ENCODE assay signal across 10 cellular contexts in the genomic region with DNA sequence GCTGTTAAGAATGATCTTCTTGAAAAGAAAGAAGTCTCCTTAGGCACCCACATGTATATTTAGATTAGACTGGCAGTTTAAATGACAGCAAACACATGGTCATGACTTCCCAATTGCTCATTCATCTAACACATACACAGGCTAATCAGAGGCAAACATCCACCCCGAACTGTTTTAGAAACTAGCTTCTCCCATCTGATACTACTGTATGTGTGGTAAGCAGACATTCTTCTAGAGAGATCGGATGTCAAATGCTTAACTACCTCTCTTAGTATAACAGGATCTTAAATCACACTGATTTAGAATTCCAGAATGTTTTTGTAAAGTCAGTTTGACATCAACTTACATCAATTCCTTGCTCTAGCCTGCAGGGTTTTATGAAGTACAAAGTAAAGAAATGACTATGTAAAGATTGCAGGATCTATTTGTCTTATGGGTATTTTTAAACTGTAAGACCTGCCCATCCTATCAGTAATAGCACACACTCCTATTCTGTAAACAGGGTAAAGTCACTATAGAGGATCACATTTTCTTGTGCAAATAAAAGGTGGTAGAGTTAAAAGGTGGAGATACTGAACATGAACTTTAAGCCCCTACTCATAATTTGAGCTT.
A peak's percentile ranks its signal among the peaks of the same experiment; 100 is the strongest.
DNase-seq lines count a peak whose midpoint lies in the region; ATAC-seq, FAIRE-seq and TF ChIP-seq lines count a peak whose summit lies in the region.
"Had no signal": no experiment of that assay in that cellular context is flagged by ENCODE, and none has a peak within 500 bp of the region (broad histone marks: within the 10 kb centered on the region; RNA-seq: fewer than 3 reads in every experiment).

No MANE protein-coding gene starts in this region.

- no peak overlapping the region for H3K4me3 Mint-ChIP-seq in activated naive CD8-positive, alpha-beta T cell
- no peak overlapping the region for H3K4me3 Mint-ChIP-seq in activated naive CD8-positive, alpha-beta T cell treated with anti-CD3 and anti-CD28 coated beads for 36 hours
- no peak overlapping the region for H3K4me3 Mint-ChIP-seq in astrocyte (ENCODE audit: unreplicated experiment)
- H3K4me3 Mint-ChIP-seq: T-helper 17 cell had no signal

- H3K27me3 Mint-ChIP-seq in activated naive CD8-positive, alpha-beta T cell = no peaks in the 10 kb centered on the region
- H3K27me3 Mint-ChIP-seq in activated naive CD8-positive, alpha-beta T cell treated with anti-CD3 and anti-CD28 coated beads for 36 hours = no peaks in the 10 kb centered on the region
- H3K27me3 Mint-ChIP-seq in astrocyte (ENCODE audit: low read depth, unreplicated experiment) = no peaks in the 10 kb centered on the region
- H3K27me3 Mint-ChIP-seq: T-helper 17 cell had no signal

- ATAC-seq in HG03103 (IDR thresholded peaks at IDR 0.05; ENCODE audit: low read depth, unreplicated experiment) (peak; percentile 57), upper lobe of right lung (no peak)
- ATAC-seq: T-helper 17 cell had no signal

- H3K9ac ChIP-seq in astrocyte (ENCODE audit: low read length) = no peak overlapping the region

- TF ChIP-seq CTCF in astrocyte (IDR thresholded peaks at IDR 0.05; ENCODE audit: insufficient read depth, low read depth, low read length) = no peak
- TF ChIP-seq CTCF in ascending aorta (IDR thresholded peaks at IDR 0.05) = no peak
- no peak for TF ChIP-seq CTCF in upper lobe of right lung (IDR thresholded peaks at IDR 0.05)

- no peak for DNase-seq in activated naive CD8-positive, alpha-beta T cell treated with anti-CD3 and anti-CD28 coated beads for 36 hours
- peak; percentile 51 for DNase-seq in astrocyte (ENCODE audit: low read depth)
- peak; percentile 16 for DNase-seq in stromal cell of bone marrow (ENCODE audit: low read depth)
- DNase-seq in ascending aorta (ENCODE audit: low spot score in 2 of 2) = no peak
- DNase-seq in NCI-H2227 (lab: John Stamatoyannopoulos, UW; ENCODE audit: unreplicated experiment) = no peak
- no peak for DNase-seq in upper lobe of right lung
- DNase-seq: T-helper 17 cell had no signal

- H3K27ac Mint-ChIP-seq in activated naive CD8-positive, alpha-beta T cell = peak overlapping the region; percentile 42
- H3K27ac Mint-ChIP-seq in activated naive CD8-positive, alpha-beta T cell treated with anti-CD3 and anti-CD28 coated beads for 36 hours = no peak overlapping the region
- H3K27ac Mint-ChIP-seq in astrocyte (ENCODE audit: unreplicated experiment) = no peak overlapping the region
- H3K27ac Mint-ChIP-seq: T-helper 17 cell had no signal

- H3K79me2 ChIP-seq in astrocyte (ENCODE audit: insufficient read depth, low read length) = no peaks in the 10 kb centered on the region

- no peak for FAIRE-seq in astrocyte (lab: Jason Lieb, UNC)

- H2AFZ ChIP-seq in astrocyte (ENCODE audit: low read depth, low read length) = no peak overlapping the region

- H3K9me3 Mint-ChIP-seq in activated naive CD8-positive, alpha-beta T cell (ENCODE audit: low read depth) = no peaks in the 10 kb centered on the region
- no peaks in the 10 kb centered on the region for H3K9me3 Mint-ChIP-seq in activated naive CD8-positive, alpha-beta T cell treated with anti-CD3 and anti-CD28 coated beads for 36 hours
- H3K9me3 Mint-ChIP-seq in astrocyte (ENCODE audit: unreplicated experiment) = no peaks in the 10 kb centered on the region

- no peak overlapping the region for H3K4me3 ChIP-seq in astrocyte (ENCODE audit: insufficient read depth, low read depth, low read length)
- H3K4me3 ChIP-seq in ascending aorta = no peak overlapping the region
- H3K4me3 ChIP-seq in upper lobe of right lung = no peak overlapping the region
- H3K4me3 ChIP-seq: thoracic aorta had no signal

- H3K27ac ChIP-seq in astrocyte (ENCODE audit: low read depth, low read length) = no peak overlapping the region
- H3K27ac ChIP-seq in ascending aorta = no peak overlapping the region
- H3K27ac ChIP-seq in upper lobe of right lung = no peak overlapping the region
- H3K27ac ChIP-seq: thoracic aorta had no signal

- peaks cover 54% of the 10 kb centered on the region for H3K4me1 Mint-ChIP-seq in activated naive CD8-positive, alpha-beta T cell (ENCODE audit: low read depth)
- H3K4me1 Mint-ChIP-seq in activated naive CD8-positive, alpha-beta T cell treated with anti-CD3 and anti-CD28 coated beads for 36 hours = peaks cover 35% of the 10 kb centered on the region
- peaks cover 7% of the 10 kb centered on the region for H3K4me1 Mint-ChIP-seq in astrocyte (ENCODE audit: low read depth, unreplicated experiment)

- no peaks in the 10 kb centered on the region for H3K4me1 ChIP-seq in astrocyte (ENCODE audit: insufficient read depth, low read length)
- H3K4me1 ChIP-seq in ascending aorta = no peaks in the 10 kb centered on the region
- peaks cover 3% of the 10 kb centered on the region for H3K4me1 ChIP-seq in upper lobe of right lung

- no peaks in the 10 kb centered on the region for H4K20me1 ChIP-seq in astrocyte (ENCODE audit: insufficient read depth, low read length)

- no peaks in the 10 kb centered on the region for H3K36me3 ChIP-seq in astrocyte (ENCODE audit: insufficient read depth, low read length)
- no peaks in the 10 kb centered on the region for H3K36me3 ChIP-seq in ascending aorta
- H3K36me3 ChIP-seq in upper lobe of right lung = no peaks in the 10 kb centered on the region
- H3K36me3 ChIP-seq: thoracic aorta had no signal

- intact Hi-C loops in ascending aorta (cut with DNase I) = no loop called here
- intact Hi-C loops in upper lobe of right lung (cut with DNase I) = no loop called here

- no peak overlapping the region for H3K4me2 ChIP-seq in astrocyte (ENCODE audit: low read length)

- H3K9me3 ChIP-seq in astrocyte (ENCODE audit: insufficient read depth, low read depth, low read length) = no peaks in the 10 kb centered on the region
- H3K9me3 ChIP-seq in ascending aorta = no peaks in the 10 kb centered on the region
- no peaks in the 10 kb centered on the region for H3K9me3 ChIP-seq in upper lobe of right lung
- H3K9me3 ChIP-seq: thoracic aorta had no signal

- H3K27me3 ChIP-seq in astrocyte (ENCODE audit: insufficient read depth, low read length) = no peaks in the 10 kb centered on the region
- H3K27me3 ChIP-seq in ascending aorta = no peaks in the 10 kb centered on the region
- H3K27me3 ChIP-seq in upper lobe of right lung = no peaks in the 10 kb centered on the region

- peaks cover 12% of the 10 kb centered on the region for H3K36me3 Mint-ChIP-seq in activated naive CD8-positive, alpha-beta T cell
- peaks cover 13% of the 10 kb centered on the region for H3K36me3 Mint-ChIP-seq in activated naive CD8-positive, alpha-beta T cell treated with anti-CD3 and anti-CD28 coated beads for 36 hours
- no peaks in the 10 kb centered on the region for H3K36me3 Mint-ChIP-seq in astrocyte (ENCODE audit: low read depth, unreplicated experiment)

Comparison
In these comparisons a context has a peak if more than half of its experiments do, and no peak if none do; other contexts are left out.
1. DNase-seq: peak in astrocyte (single experiment) and stromal cell of bone marrow (single experiment); none in activated naive CD8-positive, alpha-beta T cell treated with anti-CD3 and anti-CD28 coated beads for 36 hours (single experiment), ascending aorta (0 of 2), NCI-H2227 (single experiment) and upper lobe of right lung (single experiment).